Comparison of ENCODE assay signal across 8 cellular contexts in the genomic region with DNA sequence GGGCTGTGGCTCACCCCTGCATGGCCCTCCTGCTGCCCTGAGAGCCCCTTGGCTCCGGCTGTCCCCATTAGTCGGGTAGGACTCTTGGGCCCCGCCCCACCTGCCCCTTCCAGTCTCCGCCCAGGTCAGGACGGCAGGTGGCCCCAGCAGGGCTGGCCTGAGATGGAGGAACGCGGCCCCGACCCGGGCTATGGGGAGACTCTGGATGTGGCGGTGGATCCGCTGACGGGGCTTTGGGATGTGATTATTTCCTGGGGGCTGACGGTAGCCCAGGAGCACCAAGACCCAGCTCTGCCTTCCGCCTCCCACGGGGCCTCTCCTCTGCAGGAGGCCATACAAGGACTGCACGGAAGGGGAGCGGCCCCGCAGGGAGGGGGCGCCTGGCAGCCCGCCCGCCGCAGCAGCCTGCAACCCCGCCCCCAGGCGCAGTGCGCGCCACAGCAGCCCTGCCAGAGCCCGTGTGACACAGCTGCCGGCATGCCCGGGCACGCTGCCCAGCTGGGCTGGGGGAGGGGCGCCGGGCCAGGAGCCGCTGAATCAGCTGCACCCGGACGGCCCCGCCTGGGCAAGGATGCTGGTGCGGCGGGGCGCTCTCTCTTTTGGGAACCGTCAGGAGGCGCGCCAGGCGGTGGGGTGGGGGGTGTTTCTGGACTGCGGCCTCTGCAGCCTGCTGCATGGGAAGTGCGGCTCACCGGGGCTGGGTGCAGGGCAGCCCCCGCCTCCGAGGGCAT. TPM values are rescaled to one million over a fixed set of nuclear protein-coding genes. Genes with fewer than 3 reads are reported as not detected.
DNase-seq lines count a peak whose midpoint lies in the region; ATAC-seq and TF ChIP-seq lines count a peak whose summit lies in the region.

No MANE protein-coding gene starts in this region.

- ATAC-seq in HG02610 (IDR thresholded peaks at IDR 0.05; ENCODE audit: unreplicated experiment), result peak; percentile 72
- ATAC-seq in Right ventricle myocardium inferior, result peak; percentile 88

- no peaks in the 10 kb centered on the region for H3K36me3 ChIP-seq in transverse colon

- 0% methylated on average over 15 of the region's 48 CpGs; no CpG with 5 or more reads in 1 of the 2 donors for WGBS in transverse colon (ENCODE audit: low coverage in 1 of 2), 2 donors

- H3K9me3 Mint-ChIP-seq in activated naive CD8-positive, alpha-beta T cell (ENCODE audit: low read depth), result no peaks in the 10 kb centered on the region

- H3K4me3 Mint-ChIP-seq in activated naive CD8-positive, alpha-beta T cell, result peak overlapping the region; percentile 80

- H3K27ac Mint-ChIP-seq in activated naive CD8-positive, alpha-beta T cell, result peak overlapping the region; percentile 87

- TF ChIP-seq POLR2A in transverse colon (IDR thresholded peaks at IDR 0.05), result peak; percentile 43

- H3K4me3 ChIP-seq in transverse colon, result peak overlapping the region; percentile 14 to 47 (median 22)

- peak overlapping the region; percentile 82 to 85 (median 84) for H3K27ac ChIP-seq in transverse colon

- H3K9me3 ChIP-seq in transverse colon, result no peaks in the 10 kb centered on the region

- H3K36me3 Mint-ChIP-seq in activated naive CD8-positive, alpha-beta T cell, result no peaks in the 10 kb centered on the region

- DNase-seq in GM10266 (ENCODE audit: extremely low spot score) (peak; percentile 93), NCI-H1092 (lab: John Stamatoyannopoulos, UW) (peak; percentile 59), SKM-1 (lab: John Stamatoyannopoulos, UW; ENCODE audit: unreplicated experiment) (peak; percentile 42), Right ventricle myocardium inferior (ENCODE audit: missing footprints) (peak; percentile 95), pons (ENCODE audit: low spot score) (peak; percentile 82), transverse colon (peak; percentile 96)

- intact Hi-C loops in Right ventricle myocardium inferior (cut with DNase I), result no loop called here
- intact Hi-C loops in transverse colon (cut with DNase I; ENCODE audit: low total_unique reads), result no loop called here

- TF ChIP-seq CTCF in GM10266 (IDR thresholded peaks at IDR 0.05; ENCODE audit: control insufficient read depth, insufficient read depth, low read depth, missing control alignments) (no peak), transverse colon (IDR thresholded peaks at IDR 0.05) (no peak)

- peak; percentile 48 for TF ChIP-seq EP300 in transverse colon (IDR thresholded peaks at IDR 0.05; ENCODE audit: low read depth)

- H3K4me1 ChIP-seq in transverse colon, result peaks cover 30 to 65% (median 52%) of the 10 kb centered on the region in 4 donors

- H3K4me1 Mint-ChIP-seq in activated naive CD8-positive, alpha-beta T cell (ENCODE audit: low read depth), result peaks cover 64% of the 10 kb centered on the region

- H3K27me3 Mint-ChIP-seq in activated naive CD8-positive, alpha-beta T cell, result no peaks in the 10 kb centered on the region

- in situ Hi-C loops in transverse colon (cut with MboI; ENCODE audit: low pct_ligation_motif_present in 1 of 4, low pct_unique_long_range_greater_than_20kb in 1 of 4, low sequenced_read_pairs in 3 of 4), result loop anchor here in 1 of 4 donors (25.0 kb wide), 1 partner anchor 247 kb away; no protein-coding TSS in a partner anchor

- H3K27me3 ChIP-seq in transverse colon, result no peaks in the 10 kb centered on the region

RNA-seq across cellular contexts. Expression of a gene that starts 9.2 kb away (rescaled TPM):
- total RNA-seq in Right ventricle myocardium inferior, result 18.7 TPM
- total RNA-seq in transverse colon, result 100 to 1,000 TPM in 2 of 4 donors, 10 to 100 TPM in 2; 50.3 to 187 (median 86.6) TPM

RNA-seq across cellular contexts. Expression of a gene that starts 14.4 kb away (rescaled TPM):
- total RNA-seq in Right ventricle myocardium inferior (37.0 TPM), transverse colon (10 to 100 TPM; 22.2 to 64.3 (median 26.5) TPM)

Comparison
In these comparisons a context has a peak if more than half of its experiments do, and no peak if none do; other contexts are left out.
1. Peak in every context shown above with its lines: DNase-seq, ATAC-seq, H3K4me3 ChIP-seq and H3K27ac ChIP-seq.
2. DNase-seq: peak in every context shown above with its lines; median percentile 96 in transverse colon; 95 in Right ventricle myocardium inferior; 93 in GM10266; 82 in pons; 59 in NCI-H1092; 42 in SKM-1.